In the genomic region with DNA sequence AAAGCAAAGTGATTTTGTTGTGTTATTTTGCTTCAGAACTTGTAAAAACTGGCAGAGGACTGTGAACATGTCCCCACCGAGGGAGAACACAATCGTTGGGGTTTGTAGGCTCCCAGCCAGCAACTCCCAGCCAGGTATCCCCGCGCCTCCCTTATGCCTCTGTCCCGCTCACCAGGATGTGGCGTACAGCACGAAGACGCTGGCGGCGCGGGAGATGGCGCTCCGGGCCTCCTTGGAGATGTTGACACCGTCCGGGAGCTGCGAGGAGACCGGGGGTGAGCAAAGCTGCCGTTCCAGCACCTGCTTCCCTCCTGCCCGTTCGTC, we compare ENCODE assay signal across 8 cellular contexts. TPM values are rescaled to one million over a fixed set of nuclear protein-coding genes. Genes with fewer than 3 reads are reported as not detected.
A peak's percentile ranks its signal among the peaks of the same experiment; 100 is the strongest.
DNase-seq lines count a peak whose midpoint lies in the region; ATAC-seq and TF ChIP-seq lines count a peak whose summit lies in the region.

No MANE protein-coding gene starts in this region.

- DNase-seq in IMR-90, result no peak
- no peak for DNase-seq in choroid plexus epithelial cell (ENCODE audit: low read depth)
- no peak for DNase-seq in natural killer cell
- DNase-seq in NCI-H128 (lab: John Stamatoyannopoulos, UW; ENCODE audit: unreplicated experiment), result no peak
- no peak for DNase-seq in activated CD8-positive, alpha-beta memory T cell treated with anti-CD3 and anti-CD28 coated beads, Interleukin-2, amount 50 U/mL, for 4 hours

- H4K20me1 ChIP-seq in IMR-90 (ENCODE audit: insufficient read depth, low read length), result no peaks in the 10 kb centered on the region

- dilution Hi-C loops in IMR-90 (cut with HindIII; ENCODE audit: low sequenced_read_pairs, unreplicated experiment), result no loop called here

- H3K4me2 ChIP-seq in IMR-90 (ENCODE audit: low read depth, low read length), result peak overlapping the region; percentile 71

- H3K27ac ChIP-seq in IMR-90 (ENCODE audit: insufficient read depth, low read length), result peak overlapping the region; percentile 94

- no peak overlapping the region for H2BK20ac ChIP-seq in IMR-90 (ENCODE audit: low read depth, low read length)

- H3K27me3 ChIP-seq in IMR-90 (ENCODE audit: control insufficient read depth, insufficient read depth, low read length), result no peaks in the 10 kb centered on the region

- peak overlapping the region; percentile 69 for H2AK5ac ChIP-seq in IMR-90 (ENCODE audit: low read depth, low read length)

- H3K56ac ChIP-seq in IMR-90 (ENCODE audit: extremely low read depth, insufficient read depth, low read length), result peak overlapping the region; percentile 77

- H3K79me1 ChIP-seq in IMR-90 (ENCODE audit: low read depth in 1 of 2, low read length in 2 of 2), result peaks cover 12 to 19% of the 10 kb centered on the region in 2 experiments; a peak in 3 of 4 replicates

- H2AK9ac ChIP-seq in IMR-90 (replicated peaks; ENCODE audit: low read depth, low read length, poor library complexity), result peak overlapping the region; percentile 88

- H3K4me3 Mint-ChIP-seq in natural killer cell, result peak overlapping the region; percentile 94

- H3K4me3 ChIP-seq in IMR-90 (ENCODE audit: insufficient read depth, low read depth, low read length), result peak overlapping the region; percentile 78
- H3K4me3 ChIP-seq in choroid plexus epithelial cell (ENCODE audit: low read depth, low read length), result peak overlapping the region; percentile 95

- peak overlapping the region; percentile 73 for H3K4ac ChIP-seq in IMR-90 (ENCODE audit: low read depth, low read length)

- peak overlapping the region; percentile 62; the same call in 1 of the 2 replicates for H3K23ac ChIP-seq in IMR-90 (ENCODE audit: low read depth, low read length)

- H3K36me3 ChIP-seq in IMR-90 (ENCODE audit: control insufficient read depth, insufficient read depth, low read length), result peaks cover 3% of the 10 kb centered on the region

- TSS peak; percentile 38 for BruUV-seq in IMR-90 (replicated peaks; lab: Mats Ljungman, UMichigan)

- no peak overlapping the region for H3K18ac ChIP-seq in IMR-90 (ENCODE audit: low read depth, low read length)

- H3K14ac ChIP-seq in IMR-90 (replicated peaks; ENCODE audit: low read depth, low read length), result peak overlapping the region; percentile 23

- H3K9me3 ChIP-seq in IMR-90 (ENCODE audit: control insufficient read depth, insufficient read depth, low read length), result no peaks in the 10 kb centered on the region

- no peak for TF ChIP-seq POLR2A in IMR-90 (IDR thresholded peaks at IDR 0.05; ENCODE audit: low read depth, low read length)

- peak overlapping the region; percentile 56; the same call in 1 of the 2 replicates for H4K91ac ChIP-seq in IMR-90 (ENCODE audit: insufficient read depth, low read depth, low read length)

- H4K8ac ChIP-seq in IMR-90 (ENCODE audit: low read depth in 2 of 2, low read length in 2 of 2), result peak overlapping the region; percentile 96 to 98; a peak in 3 of 4 replicates

- H3K27ac Mint-ChIP-seq in natural killer cell, result peak overlapping the region; percentile 96 to 99

- ATAC-seq in GM19455 (IDR thresholded peaks at IDR 0.05; ENCODE audit: unreplicated experiment) (peak; percentile 12), IMR-90 (ENCODE audit: low read depth) (peak; percentile 3), natural killer cell (no peak), GM19467 (IDR thresholded peaks at IDR 0.05; ENCODE audit: unreplicated experiment) (no peak), HG02884 (IDR thresholded peaks at IDR 0.05; ENCODE audit: unreplicated experiment) (no peak)

- in situ Hi-C loops in IMR-90 (cut with MboI; ENCODE audit: low sequenced_read_pairs), result no loop called here

- peak overlapping the region; percentile 93 for H3K9ac ChIP-seq in IMR-90 (ENCODE audit: low read depth, low read length)

- POLR2A ChIA-PET in IMR-90 (lab: Charles Lee; ENCODE audit: unreplicated experiment), result interaction anchor here (0.9 to 1.3 kb wide), 3 partner anchors 9 to 11 kb away, joined by 3 to 4 read pairs (median 3); a partner anchor contains a TSS

- peaks cover 24 to 28% of the 10 kb centered on the region in 2 donors for H3K4me1 Mint-ChIP-seq in natural killer cell

- H3K27me3 Mint-ChIP-seq in natural killer cell (ENCODE audit: low read depth in 2 of 2), result no peaks in the 10 kb centered on the region

- H2BK120ac ChIP-seq in IMR-90 (ENCODE audit: low read depth, low read length), result no peak overlapping the region; the same call in none of the 2 replicates

- TF ChIP-seq CTCF in IMR-90 (conservative IDR thresholded peaks at IDR 0.05; ENCODE audit: low read depth, low read length), result no peak
- TF ChIP-seq CTCF in choroid plexus epithelial cell (conservative IDR thresholded peaks at IDR 0.05; ENCODE audit: low read depth, low read length), result no peak
- TF ChIP-seq CTCF in natural killer cell (IDR thresholded peaks at IDR 0.05), result no peak

- H2BK15ac ChIP-seq in IMR-90 (ENCODE audit: low read depth, low read length), result no peak overlapping the region

- H2BK5ac ChIP-seq in IMR-90 (ENCODE audit: low read depth, low read length, poor library complexity, severe bottlenecking), result peak overlapping the region; percentile 17

- 0% methylated on average over 11 of the region's 20 CpGs; no CpG with 5 or more reads in 1 of the 2 experiments for WGBS in IMR-90 (ENCODE audit: extremely low coverage in 2 of 2, insufficient read length in 1 of 2), 2 experiments

- no peaks in the 10 kb centered on the region for H3K9me1 ChIP-seq in IMR-90 (ENCODE audit: insufficient read depth, low read length)

- H4K5ac ChIP-seq in IMR-90 (ENCODE audit: low read depth, low read length), result peak overlapping the region; percentile 31; the same call in 1 of the 2 replicates

- CTCF ChIA-PET in IMR-90 (lab: Yijun Ruan, JAX), result no interaction called here

- peak overlapping the region; percentile 96 for H2AFZ ChIP-seq in IMR-90 (replicated peaks; ENCODE audit: low read length, poor library complexity)

- intact Hi-C loops in IMR-90 (cut with micrococcal nuclease), result no loop called here
- intact Hi-C loops in natural killer cell (cut with micrococcal nuclease), result loop anchor here (1.0 to 2.0 kb wide), 5 partner anchors 9 to 189 kb away; a partner anchor contains a TSS

- no peaks in the 10 kb centered on the region for H3K9me3 Mint-ChIP-seq in natural killer cell

- peaks cover 3% of the 10 kb centered on the region; the same call in 1 of the 2 replicates for H3K4me1 ChIP-seq in IMR-90 (ENCODE audit: control insufficient read depth, insufficient read depth, low read length)

- no peak for TF ChIP-seq RAD21 in IMR-90 (IDR thresholded peaks at IDR 0.05; ENCODE audit: low read length)

- H3K36me3 Mint-ChIP-seq in natural killer cell, result no peaks in the 10 kb centered on the region

TF ChIP-seq in IMR-90, 13 proteins besides CTCF, POLR2A, EP300 and RAD21:
- TF ChIP-seq CEBPB (IDR thresholded peaks at IDR 0.05; ENCODE audit: low read depth, low read length) (no peak), NFE2L2 (IDR thresholded peaks at IDR 0.05; ENCODE audit: low read depth, low read length) (no peak), RCOR1 (IDR thresholded peaks at IDR 0.05; ENCODE audit: insufficient replicate concordance, low read length) (no peak)

RNA-seq across cellular contexts. Expression of a gene that starts 0.6 kb away (rescaled TPM):
- 43.0 and 48.3 TPM in 2 replicates for total RNA-seq in IMR-90 (2012; rRNA removed)
- polyA plus RNA-seq in IMR-90 (2012; rRNA removed), result 33.4 and 34.8 TPM in 2 replicates
- 14.6 and 19.9 TPM in 2 replicates for polyA plus RNA-seq in IMR-90 (2012; cell fraction: cytosol; rRNA removed)
- polyA plus RNA-seq in IMR-90 (2012; cell fraction: nucleus; rRNA removed; ENCODE audit: low replicate concordance), result 35.9 and 55.9 TPM in 2 replicates
- total RNA-seq in natural killer cell, result 10 to 100 TPM; 59.2 to 66.7 (median 62.2) TPM

RNA-seq across cellular contexts. Expression of a gene that starts 0.7 kb away (rescaled TPM):
- 0.28 and 0.36 TPM in 2 replicates for total RNA-seq in IMR-90 (2012; rRNA removed)
- 0.24 and 0.46 TPM in 2 replicates for polyA plus RNA-seq in IMR-90 (2012; rRNA removed)
- polyA plus RNA-seq in IMR-90 (2012; cell fraction: cytosol; rRNA removed), result 0.03 and 0.18 TPM in 2 replicates
- 0.28 and 0.56 TPM in 2 replicates for polyA plus RNA-seq in IMR-90 (2012; cell fraction: nucleus; rRNA removed; ENCODE audit: low replicate concordance)
- under 1 TPM; 0.45 to 0.71 (median 0.50) TPM for total RNA-seq in natural killer cell

RNA-seq across cellular contexts. Expression of a gene that starts 8.8 kb away (rescaled TPM):
- total RNA-seq in IMR-90 (2012; rRNA removed), result 10.3 and 11.1 TPM in 2 replicates
- polyA plus RNA-seq in IMR-90 (2012; rRNA removed), result 14.9 and 15.6 TPM in 2 replicates
- polyA plus RNA-seq in IMR-90 (2012; cell fraction: cytosol; rRNA removed), result 9.6 and 10.7 TPM in 2 replicates
- 20.4 and 20.8 TPM in 2 replicates for polyA plus RNA-seq in IMR-90 (2012; cell fraction: nucleus; rRNA removed; ENCODE audit: low replicate concordance)
- 10 to 100 TPM; 30.3 to 38.7 (median 36.4) TPM for total RNA-seq in natural killer cell

RNA-seq across cellular contexts. Expression of a gene that starts 33.1 kb away (rescaled TPM):
- total RNA-seq in IMR-90 (2012; rRNA removed) (6.9 and 7.0 TPM in 2 replicates), natural killer cell (10 to 100 TPM in 1 of 3 donors, 1 to 10 TPM in 2; 6.1 to 11.8 (median 9.6) TPM)
- 8.6 and 9.4 TPM in 2 replicates for polyA plus RNA-seq in IMR-90 (2012; rRNA removed)
- polyA plus RNA-seq in IMR-90 (2012; cell fraction: cytosol; rRNA removed), result 6.2 and 11.7 TPM in 2 replicates
- polyA plus RNA-seq in IMR-90 (2012; cell fraction: nucleus; rRNA removed; ENCODE audit: low replicate concordance), result 16.7 and 28.5 TPM in 2 replicates

RNA-seq across cellular contexts. Expression of a gene that starts 53.7 kb away (rescaled TPM):
- total RNA-seq in IMR-90 (2012; rRNA removed) (51.8 and 53.3 TPM in 2 replicates), natural killer cell (100 to 1,000 TPM; 148 to 269 (median 190) TPM)
- polyA plus RNA-seq in IMR-90 (2012; rRNA removed), result 65.6 and 68.7 TPM in 2 replicates
- polyA plus RNA-seq in IMR-90 (2012; cell fraction: cytosol; rRNA removed), result 40.0 and 73.3 TPM in 2 replicates
- polyA plus RNA-seq in IMR-90 (2012; cell fraction: nucleus; rRNA removed; ENCODE audit: low replicate concordance), result 93.2 and 94.6 TPM in 2 replicates

Comparison
In these comparisons a context has a peak if more than half of its experiments do, and no peak if none do; other contexts are left out.
1. ATAC-seq: peak in GM19455 (single experiment) and IMR-90 (single experiment); none in natural killer cell (0 of 3), GM19467 (single experiment) and HG02884 (single experiment).